In genomic region chr10:77644557-77645243, GRCh38 we compare ENCODE assay signal across 19 cellular contexts.
"Had no signal": no experiment of that assay in that cellular context is flagged by ENCODE, and none has a peak within 500 bp of the region (broad histone marks: within the 10 kb centered on the region; RNA-seq: fewer than 3 reads in every experiment).

No MANE protein-coding gene starts in this region.

- DNase-seq: cortex of kidney; dorsolateral prefrontal cortex; effector CD8-positive, alpha-beta T cell; kidney; left ventricle myocardium inferior; natural killer cell; posterior cingulate gyrus; stimulated activated CD4-positive, alpha-beta T cell treated with anti-CD3 and anti-CD28 coated beads, Interleukin-4, amount 100 ng/mL, for 1 hour had no signal

- H3K4me1 Mint-ChIP-seq: stimulated activated effector memory CD8-positive, alpha-beta T cell treated with anti-CD3 and anti-CD28 coated beads, Interleukin-12 subunit alpha, Interleukin-12 subunit beta, amount 100 ng/mL, for 72 hours had no signal

- H3K27ac Mint-ChIP-seq: memory B cell; mesothelial cell of epicardium; natural killer cell; stimulated activated effector memory CD8-positive, alpha-beta T cell treated with anti-CD3 and anti-CD28 coated beads, Interleukin-12 subunit alpha, Interleukin-12 subunit beta, amount 100 ng/mL, for 72 hours; type B pancreatic cell had no signal

- H3K4me3 Mint-ChIP-seq: memory B cell; mesothelial cell of epicardium; natural killer cell; neural crest cell; stimulated activated effector memory CD8-positive, alpha-beta T cell treated with anti-CD3 and anti-CD28 coated beads, Interleukin-12 subunit alpha, Interleukin-12 subunit beta, amount 100 ng/mL, for 72 hours; type B pancreatic cell had no signal

- H3K36me3 Mint-ChIP-seq: memory B cell; mesothelial cell of epicardium; natural killer cell; stimulated activated effector memory CD8-positive, alpha-beta T cell treated with anti-CD3 and anti-CD28 coated beads, Interleukin-12 subunit alpha, Interleukin-12 subunit beta, amount 100 ng/mL, for 72 hours; type B pancreatic cell had no signal

- ATAC-seq: stimulated activated naive CD8-positive, alpha-beta T cell treated with anti-CD3 and anti-CD28 coated beads, Interleukin-15, Interleukin-2, amounts not matched to agents 100 U/mL and 50 U/mL, for 24 hours had no signal

- H3K4me3 ChIP-seq: dorsolateral prefrontal cortex, hepatocyte, left ventricle myocardium inferior, lower lobe of right lung, suprapubic skin, thyroid gland, vagina had no signal

- H3K9me3 Mint-ChIP-seq: memory B cell; natural killer cell; stimulated activated effector memory CD8-positive, alpha-beta T cell treated with anti-CD3 and anti-CD28 coated beads, Interleukin-12 subunit alpha, Interleukin-12 subunit beta, amount 100 ng/mL, for 72 hours; type B pancreatic cell had no signal
